ENCODE assay signal across 28 cellular contexts in genomic region chr13:52949744-52950143, GRCh38.
A peak's percentile ranks its signal among the peaks of the same experiment; 100 is the strongest.
DNase-seq lines count a peak whose midpoint lies in the region; TF ChIP-seq lines count a peak whose summit lies in the region.
"Had no signal": no experiment of that assay in that cellular context is flagged by ENCODE, and none has a peak within 500 bp of the region (broad histone marks: within the 10 kb centered on the region; RNA-seq: fewer than 3 reads in every experiment).

No MANE protein-coding gene starts in this region.

- H2AK5ac ChIP-seq in neuronal stem cell (ENCODE audit: low read depth, low read length), result no peak overlapping the region

- no peaks in the 10 kb centered on the region for H3K9me3 ChIP-seq in breast epithelium
- H3K9me3 ChIP-seq in left ventricle myocardium inferior (replicated peaks), result no peaks in the 10 kb centered on the region
- peaks cover 0 to 4% of the 10 kb centered on the region in 2 donors for H3K9me3 ChIP-seq in neuronal stem cell (replicated peaks in 1 of 2; ENCODE audit: control insufficient read depth in 2 of 2, insufficient read depth in 1 of 2, low read depth in 1 of 2, low read length in 2 of 2)
- no peaks in the 10 kb centered on the region for H3K9me3 ChIP-seq in thyroid gland
- H3K9me3 ChIP-seq: esophagus muscularis mucosa, lower lobe of right lung, ovary, sigmoid colon, upper lobe of left lung had no signal

- POLR2A ChIA-PET in MCF 10A (lab: Yijun Ruan, JAX), result no interaction called here

- H2BK120ac ChIP-seq in neuronal stem cell (ENCODE audit: low read depth, low read length), result no peak overlapping the region

- no peak overlapping the region for H3K4ac ChIP-seq in neuronal stem cell (ENCODE audit: low read length)

- no CpG with 5 or more reads among the region's 6 CpGs for WGBS in neuronal stem cell (ENCODE audit: extremely low coverage in 2 of 2, insufficient read length in 2 of 2, insufficient replicate concordance in 1 of 2), 2 donors
- WGBS in thyroid gland, 2 donors, result 56 to 61% methylated on average over 6 of the region's 6 CpGs

- TF ChIP-seq CTCF in breast epithelium (IDR thresholded peaks at IDR 0.05) (no peak), MCF 10A (IDR thresholded peaks at IDR 0.05; ENCODE audit: unreplicated experiment) (no peak), left ventricle myocardium inferior (IDR thresholded peaks at IDR 0.05; ENCODE audit: borderline replicate concordance) (no peak), thyroid gland (IDR thresholded peaks at IDR 0.05) (no peak)

- H4K8ac ChIP-seq in neuronal stem cell (ENCODE audit: low read depth, low read length), result no peak overlapping the region

- H3K9ac ChIP-seq in neuronal stem cell (ENCODE audit: low read depth, low read length, poor library complexity), result no peak overlapping the region
- H3K9ac ChIP-seq: GM23248 had no signal

- peak overlapping the region; percentile 42 for H2AFZ ChIP-seq in neuronal stem cell (ENCODE audit: low read length)
- H2AFZ ChIP-seq: GM23248 had no signal

- no peak overlapping the region for H2BK12ac ChIP-seq in neuronal stem cell (ENCODE audit: low read length)

- H3K4me3 ChIP-seq in breast epithelium (no peak overlapping the region), left ventricle myocardium inferior (no peak overlapping the region), neuronal stem cell (ENCODE audit: low read length in 2 of 2) (no peak overlapping the region), thyroid gland (replicated peaks in 1 of 3) (no peak overlapping the region)
- H3K4me3 ChIP-seq: esophagus muscularis mucosa, GM23248, lower lobe of right lung, ovary, sigmoid colon, upper lobe of left lung had no signal

- no peak overlapping the region for H2BK5ac ChIP-seq in neuronal stem cell (ENCODE audit: low read length)

- CTCF ChIA-PET in MCF 10A (lab: Yijun Ruan, JAX), result interaction anchor here (0.6 to 6.6 kb wide), 4 partner anchors 8 to 290 kb away, joined by 3 to 63 read pairs (median 3); no protein-coding TSS in a partner anchor

- H3K79me1 ChIP-seq in neuronal stem cell (ENCODE audit: low read depth, low read length), result no peaks in the 10 kb centered on the region

- H3K4me1 Mint-ChIP-seq in MCF 10A (ENCODE audit: insufficient read depth, unreplicated experiment), result no peaks in the 10 kb centered on the region
- H3K4me1 Mint-ChIP-seq: activated naive CD8-positive, alpha-beta T cell treated with anti-CD3 and anti-CD28 coated beads, Interleukin-2, amount 10 ng/mL, durations not matched to agents 7 days and 5 days; stimulated activated naive CD8-positive, alpha-beta T cell treated with anti-CD3 and anti-CD28 coated beads, Interleukin-15, amount 100 ng/mL, for 72 hours had no signal

- H3K27ac Mint-ChIP-seq in MCF 10A (ENCODE audit: low read depth, unreplicated experiment), result no peak overlapping the region
- H3K27ac Mint-ChIP-seq: activated CD8-positive, alpha-beta T cell treated with anti-CD3 and anti-CD28 coated beads for 36 hours; activated naive CD8-positive, alpha-beta T cell treated with anti-CD3 and anti-CD28 coated beads, Interleukin-2, amount 10 ng/mL, durations not matched to agents 7 days and 5 days; stimulated activated naive CD8-positive, alpha-beta T cell treated with anti-CD3 and anti-CD28 coated beads, Interleukin-15, amount 100 ng/mL, for 72 hours had no signal

- H4K91ac ChIP-seq in neuronal stem cell (ENCODE audit: low read depth, low read length, poor library complexity), result no peak overlapping the region

- no peak overlapping the region for H3K4me2 ChIP-seq in neuronal stem cell (ENCODE audit: insufficient read depth, low read length, poor library complexity, severe bottlenecking)

- H3K36me3 ChIP-seq in breast epithelium (no peaks in the 10 kb centered on the region), left ventricle myocardium inferior (no peaks in the 10 kb centered on the region), neuronal stem cell (replicated peaks in 1 of 2; ENCODE audit: control insufficient read depth in 2 of 2, insufficient read depth in 2 of 2, low read length in 2 of 2) (no peaks in the 10 kb centered on the region), thyroid gland (no peaks in the 10 kb centered on the region)
- H3K36me3 ChIP-seq: esophagus muscularis mucosa, lower lobe of right lung, ovary, sigmoid colon, upper lobe of left lung had no signal

- H3K14ac ChIP-seq in neuronal stem cell (ENCODE audit: low read length), result no peak overlapping the region

- H3K9me3 Mint-ChIP-seq in MCF 10A (ENCODE audit: unreplicated experiment), result peaks cover 7% of the 10 kb centered on the region
- H3K9me3 Mint-ChIP-seq: activated CD8-positive, alpha-beta T cell treated with anti-CD3 and anti-CD28 coated beads for 36 hours; activated naive CD8-positive, alpha-beta T cell treated with anti-CD3 and anti-CD28 coated beads, Interleukin-2, amount 10 ng/mL, durations not matched to agents 7 days and 5 days; stimulated activated naive CD8-positive, alpha-beta T cell treated with anti-CD3 and anti-CD28 coated beads, Interleukin-15, amount 100 ng/mL, for 72 hours had no signal

- DNase-seq in breast epithelium (ENCODE audit: low spot score in 2 of 2) (peak in 1 of 2 donors; percentile 66), MCF 10A (ENCODE audit: unreplicated experiment) (no peak), left ventricle myocardium inferior (peak; percentile 47), neuronal stem cell (ENCODE audit: low spot score) (no peak), thyroid gland (peak; percentile 56 to 60), epidermal melanocyte (ENCODE audit: insufficient read length, low spot score) (no peak), T-helper 9 cell (no peak), dermis blood vessel endothelial cell (no peak)
- DNase-seq: activated CD4-positive, CD25-positive, alpha-beta regulatory T cell treated with anti-CD3 and anti-CD28 coated beads, Interleukin-2, amount 50 U/mL, for 72 hours; activated CD8-positive, alpha-beta T cell treated with anti-CD3 and anti-CD28 coated beads for 36 hours; activated effector memory CD4-positive, alpha-beta T cell treated with Interleukin-2 at 50 U/mL for 16 hours; activated naive CD8-positive, alpha-beta T cell treated with anti-CD3 and anti-CD28 coated beads, Interleukin-2, amount 10 ng/mL, durations not matched to agents 7 days and 5 days; AML-193; DMS53; effector memory CD4-positive, alpha-beta T cell; GF-D8; GM23248; IMR-90; islet precursor cell; lower lobe of right lung; NCI-H1105 treated with DMSO at 0.1 percent for 48 hours; NCI-H2081; NCI-H510A treated with DMSO at 0.1 percent for 48 hours; ovary; sigmoid colon; stimulated activated naive CD8-positive, alpha-beta T cell treated with anti-CD3 and anti-CD28 coated beads, Interleukin-15, amount 100 ng/mL, for 72 hours; upper lobe of left lung had no signal

- no peak overlapping the region for H3K23ac ChIP-seq in neuronal stem cell (ENCODE audit: low read depth, low read length, poor library complexity)

- peak overlapping the region; percentile 41 for H3K18ac ChIP-seq in neuronal stem cell (ENCODE audit: low read length)

- H3K4me1 ChIP-seq in breast epithelium, result peaks cover 0 to 5% of the 10 kb centered on the region in 2 donors
- H3K4me1 ChIP-seq in left ventricle myocardium inferior, result no peaks in the 10 kb centered on the region
- H3K4me1 ChIP-seq in neuronal stem cell (ENCODE audit: control insufficient read depth in 2 of 2, insufficient read depth in 1 of 2, low read depth in 1 of 2, low read length in 2 of 2), result peaks cover 9 to 17% of the 10 kb centered on the region in 2 donors
- H3K4me1 ChIP-seq in thyroid gland, result no peaks in the 10 kb centered on the region
- H3K4me1 ChIP-seq: lower lobe of right lung, sigmoid colon had no signal

- H3K27ac ChIP-seq in breast epithelium (peak overlapping the region; percentile 75), left ventricle myocardium inferior (replicated peaks) (peak overlapping the region; percentile 70), neuronal stem cell (replicated peaks; ENCODE audit: low read length) (no peak overlapping the region), thyroid gland (no peak overlapping the region)
- H3K27ac ChIP-seq: esophagus muscularis mucosa, GM23248, lower lobe of right lung, ovary, sigmoid colon had no signal

- BruUV-seq in MCF 10A (replicated peaks; lab: Mats Ljungman, UMichigan), result no TSS peak

- no peaks in the 10 kb centered on the region for H3K36me3 Mint-ChIP-seq in MCF 10A (ENCODE audit: insufficient read depth, unreplicated experiment)
- H3K36me3 Mint-ChIP-seq: activated naive CD8-positive, alpha-beta T cell treated with anti-CD3 and anti-CD28 coated beads, Interleukin-2, amount 10 ng/mL, durations not matched to agents 7 days and 5 days had no signal

- peaks cover 13% of the 10 kb centered on the region for H3K27me3 Mint-ChIP-seq in MCF 10A (ENCODE audit: insufficient read depth, unreplicated experiment)
- H3K27me3 Mint-ChIP-seq: activated naive CD8-positive, alpha-beta T cell treated with anti-CD3 and anti-CD28 coated beads, Interleukin-2, amount 10 ng/mL, durations not matched to agents 7 days and 5 days had no signal

- no peak for TF ChIP-seq POLR2A in breast epithelium (IDR thresholded peaks at IDR 0.05)
- no peak for TF ChIP-seq POLR2A in thyroid gland (IDR thresholded peaks at IDR 0.05)

- H3K27me3 ChIP-seq in breast epithelium (no peaks in the 10 kb centered on the region), left ventricle myocardium inferior (ENCODE audit: low read depth) (peaks cover 26% of the 10 kb centered on the region), neuronal stem cell (ENCODE audit: control insufficient read depth in 3 of 3, insufficient read depth in 3 of 3, low read depth in 1 of 3, low read length in 3 of 3) (no peaks in the 10 kb centered on the region), thyroid gland (no peaks in the 10 kb centered on the region)
- H3K27me3 ChIP-seq: esophagus muscularis mucosa, ovary, sigmoid colon, upper lobe of left lung had no signal

- intact Hi-C loops in breast epithelium (cut with DNase I; ENCODE audit: low total_unique reads) (no loop called here), MCF 10A (cut with micrococcal nuclease) (no loop called here), left ventricle myocardium inferior (cut with micrococcal nuclease) (no loop called here), thyroid gland (cut with DNase I) (no loop called here)

- H3K4me3 Mint-ChIP-seq in MCF 10A (ENCODE audit: unreplicated experiment), result no peak overlapping the region
- H3K4me3 Mint-ChIP-seq: activated CD8-positive, alpha-beta T cell treated with anti-CD3 and anti-CD28 coated beads for 36 hours; activated naive CD8-positive, alpha-beta T cell treated with anti-CD3 and anti-CD28 coated beads, Interleukin-2, amount 10 ng/mL, durations not matched to agents 7 days and 5 days; stimulated activated naive CD8-positive, alpha-beta T cell treated with anti-CD3 and anti-CD28 coated beads, Interleukin-15, amount 100 ng/mL, for 72 hours had no signal

- H2BK15ac ChIP-seq in neuronal stem cell (ENCODE audit: low read length), result no peak overlapping the region

Comparison
In these comparisons a context has a peak if more than half of its experiments do, and no peak if none do; other contexts are left out.
1. DNase-seq: peak in left ventricle myocardium inferior (single experiment) and thyroid gland (2 of 2); none in MCF 10A (single experiment), neuronal stem cell (single experiment), epidermal melanocyte (single experiment), T-helper 9 cell (single experiment) and dermis blood vessel endothelial cell (single experiment).
2. H3K27ac ChIP-seq: peak in breast epithelium (2 of 2) and left ventricle myocardium inferior (single experiment); none in neuronal stem cell (single experiment) and thyroid gland (0 of 3).